ENCODE assay signal across 19 cellular contexts in genomic region chr12:109828754-109829511, GRCh38. TPM values are rescaled to one million over a fixed set of nuclear protein-coding genes. Genes with fewer than 3 reads are reported as not detected.
DNase-seq lines count a peak whose midpoint lies in the region; ATAC-seq and TF ChIP-seq lines count a peak whose summit lies in the region.
"Had no signal": no experiment of that assay in that cellular context is flagged by ENCODE, and none has a peak within 500 bp of the region (broad histone marks: within the 10 kb centered on the region; RNA-seq: fewer than 3 reads in every experiment).

No MANE protein-coding gene starts in this region.

- TF ChIP-seq CTCF in WTC11 (IDR thresholded peaks at IDR 0.05) (no peak), right lobe of liver (IDR thresholded peaks at IDR 0.05) (no peak), transverse colon (IDR thresholded peaks at IDR 0.05) (no peak)

- no peak overlapping the region for H3K4me3 Mint-ChIP-seq in WTC11
- no peak overlapping the region for H3K4me3 Mint-ChIP-seq in dendritic cell treated with granulocyte-macrophage colony-stimulating factor and Interleukin-4, amounts not matched to agents 40 ng/mL and 50 ng/mL, for 4 days

- in situ Hi-C loops in transverse colon (cut with MboI; ENCODE audit: low pct_ligation_motif_present in 1 of 4, low pct_unique_long_range_greater_than_20kb in 1 of 4, low sequenced_read_pairs in 3 of 4) = no loop called here
- in situ Hi-C loops in GM23248 (cut with MboI) = no loop called here

- H3K36me3 ChIP-seq in right lobe of liver (no peaks in the 10 kb centered on the region), subcutaneous abdominal adipose tissue (ENCODE audit: control insufficient read depth in 5 of 5, insufficient read depth in 5 of 5, low read length in 5 of 5) (no peaks in the 10 kb centered on the region), transverse colon (no peaks in the 10 kb centered on the region), GM23248 (ENCODE audit: low read depth) (no peaks in the 10 kb centered on the region)
- H3K36me3 ChIP-seq: SJCRH30 had no signal

- ATAC-seq in WTC11 (no peak), right lobe of liver (no peak), HG03432 (IDR thresholded peaks at IDR 0.05; ENCODE audit: unreplicated experiment) (no peak)

- no peaks in the 10 kb centered on the region for H3K9me3 Mint-ChIP-seq in WTC11
- no peaks in the 10 kb centered on the region for H3K9me3 Mint-ChIP-seq in dendritic cell treated with granulocyte-macrophage colony-stimulating factor and Interleukin-4, amounts not matched to agents 40 ng/mL and 50 ng/mL, for 4 days
- H3K9me3 Mint-ChIP-seq: CD4-positive, alpha-beta memory T cell had no signal

- TF ChIP-seq EP300 in transverse colon (IDR thresholded peaks at IDR 0.05; ENCODE audit: low read depth) = no peak

- TF ChIP-seq POLR2A in right lobe of liver (IDR thresholded peaks at IDR 0.05) = no peak
- no peak for TF ChIP-seq POLR2A in transverse colon (IDR thresholded peaks at IDR 0.05)

- peaks cover 6% of the 10 kb centered on the region for H3K4me1 Mint-ChIP-seq in WTC11
- peaks cover 53% of the 10 kb centered on the region for H3K4me1 Mint-ChIP-seq in dendritic cell treated with granulocyte-macrophage colony-stimulating factor and Interleukin-4, amounts not matched to agents 40 ng/mL and 50 ng/mL, for 4 days (ENCODE audit: low read depth)

- H3K79me2 ChIP-seq in GM23248 (ENCODE audit: insufficient read depth) = no peaks in the 10 kb centered on the region

- H3K9me3 ChIP-seq in right lobe of liver = no peaks in the 10 kb centered on the region
- no peaks in the 10 kb centered on the region for H3K9me3 ChIP-seq in subcutaneous abdominal adipose tissue (ENCODE audit: control insufficient read depth in 5 of 5, low read length in 5 of 5)
- no peaks in the 10 kb centered on the region for H3K9me3 ChIP-seq in transverse colon
- H3K9me3 ChIP-seq in GM23248 (ENCODE audit: low read depth) = no peaks in the 10 kb centered on the region
- H3K9me3 ChIP-seq: SJCRH30 had no signal

- H3K27me3 ChIP-seq in right lobe of liver (no peaks in the 10 kb centered on the region), subcutaneous abdominal adipose tissue (ENCODE audit: control insufficient read depth in 5 of 5, insufficient read depth in 4 of 5, low read length in 5 of 5) (peaks cover 11 to 25% (median 18%) of the 10 kb centered on the region in 5 donors), transverse colon (peaks cover 19% of the 10 kb centered on the region), GM23248 (replicated peaks; ENCODE audit: insufficient read depth) (no peaks in the 10 kb centered on the region)
- H3K27me3 ChIP-seq: SJCRH30 had no signal

- peak overlapping the region; percentile 34 to 75 (median 66) for H3K27ac ChIP-seq in right lobe of liver
- peak overlapping the region; percentile 39 for H3K27ac ChIP-seq in subcutaneous abdominal adipose tissue (ENCODE audit: low read depth, low read length)
- no peak overlapping the region for H3K27ac ChIP-seq in transverse colon
- no peak overlapping the region for H3K27ac ChIP-seq in GM23248
- H3K27ac ChIP-seq: KMS-11, PC-9, SJCRH30 had no signal

- H3K4me1 ChIP-seq in right lobe of liver = peaks cover 0 to 47% (median 11%) of the 10 kb centered on the region in 4 donors
- peaks cover 0 to 30% (median 8%) of the 10 kb centered on the region in 5 donors for H3K4me1 ChIP-seq in subcutaneous abdominal adipose tissue (ENCODE audit: control insufficient read depth in 5 of 5, insufficient read depth in 5 of 5, low read length in 5 of 5)
- H3K4me1 ChIP-seq in transverse colon = peaks cover 0 to 7% (median 5%) of the 10 kb centered on the region in 4 donors
- H3K4me1 ChIP-seq in GM23248 (ENCODE audit: insufficient read depth) = no peaks in the 10 kb centered on the region
- H3K4me1 ChIP-seq: SJCRH30 had no signal

- WGBS in right lobe of liver (ENCODE audit: insufficient coverage, low coverage, low lambda C conversion rate, missing lambda C conversion rate) = 50% methylated on average over 1 of the region's 3 CpGs
- WGBS in transverse colon (ENCODE audit: low coverage in 1 of 2), 2 donors = 57 to 64% methylated on average over 1 to 3 of the region's 3 CpGs
- WGBS in GM23248 (ENCODE audit: low coverage in 1 of 2, low lambda C conversion rate in 2 of 2, missing lambda C conversion rate in 2 of 2), 2 experiments = 60 to 74% methylated on average over 3 of the region's 3 CpGs

- H3K4me2 ChIP-seq in GM23248 (ENCODE audit: unreplicated experiment) = no peak overlapping the region
- H3K4me2 ChIP-seq: KMS-11, PC-9 had no signal

- no peak overlapping the region for H3K4me3 ChIP-seq in right lobe of liver
- H3K4me3 ChIP-seq in subcutaneous abdominal adipose tissue (ENCODE audit: low read depth in 1 of 5, low read length in 5 of 5) = no peak overlapping the region
- no peak overlapping the region for H3K4me3 ChIP-seq in transverse colon
- no peak overlapping the region for H3K4me3 ChIP-seq in GM23248
- H3K4me3 ChIP-seq: PC-9, SJCRH30 had no signal

- H3K36me3 Mint-ChIP-seq in WTC11 = no peaks in the 10 kb centered on the region
- no peaks in the 10 kb centered on the region for H3K36me3 Mint-ChIP-seq in dendritic cell treated with granulocyte-macrophage colony-stimulating factor and Interleukin-4, amounts not matched to agents 40 ng/mL and 50 ng/mL, for 4 days (ENCODE audit: low read depth)
- H3K36me3 Mint-ChIP-seq: CD4-positive, alpha-beta memory T cell had no signal

- intact Hi-C loops in dendritic cell treated with granulocyte-macrophage colony-stimulating factor and Interleukin-4, amounts not matched to agents 40 ng/mL and 50 ng/mL, for 4 days (cut with micrococcal nuclease) = no loop called here
- intact Hi-C loops in right lobe of liver (cut with DNase I) = no loop called here
- intact Hi-C loops in transverse colon (cut with DNase I; ENCODE audit: low total_unique reads) = no loop called here
- intact Hi-C loops in posterior vena cava (cut with DNase I) = no loop called here

- no peaks in the 10 kb centered on the region for H3F3A ChIP-seq in GM23248 (ENCODE audit: insufficient read depth)

- peaks cover 4% of the 10 kb centered on the region for H3K27me3 Mint-ChIP-seq in WTC11 (ENCODE audit: low read depth)
- peaks cover 24% of the 10 kb centered on the region for H3K27me3 Mint-ChIP-seq in dendritic cell treated with granulocyte-macrophage colony-stimulating factor and Interleukin-4, amounts not matched to agents 40 ng/mL and 50 ng/mL, for 4 days

- CTCF ChIA-PET in WTC11 (lab: Charles Lee) = interaction anchor here (0.9 to 2.6 kb wide), 5 partner anchors 13 to 24 kb away, joined by 4 to 19 read pairs (median 8); no protein-coding TSS in a partner anchor

- DNase-seq in WTC11 (ENCODE audit: low spot score) = no peak
- DNase-seq in right lobe of liver = no peak
- no peak for DNase-seq in transverse colon
- DNase-seq in GM23248 = no peak
- no peak for DNase-seq in posterior vena cava (ENCODE audit: low spot score)
- DNase-seq: CD4-positive, alpha-beta memory T cell; HCEC 1CT; NCI-H1048; NCI-H1436 treated with DMSO at 0.1 percent for 48 hours; NCI-H2029 treated with DMSO at 0.1 percent for 48 hours; NCI-H2171 treated with DMSO at 0.1 percent for 48 hours; NCI-H446 treated with DMSO at 0.1 percent for 48 hours; NCI-H748 treated with DMSO at 0.1 percent for 48 hours; PC-9; SJCRH30 had no signal

- no peak overlapping the region for H2AFZ ChIP-seq in GM23248
- H2AFZ ChIP-seq: PC-9 had no signal

- no peak overlapping the region for H3K27ac Mint-ChIP-seq in WTC11
- H3K27ac Mint-ChIP-seq in dendritic cell treated with granulocyte-macrophage colony-stimulating factor and Interleukin-4, amounts not matched to agents 40 ng/mL and 50 ng/mL, for 4 days = peak overlapping the region; percentile 75
- H3K27ac Mint-ChIP-seq: CD4-positive, alpha-beta memory T cell had no signal

- POLR2A ChIA-PET in WTC11 (lab: Charles Lee) = interaction anchor here (0.6 to 1.0 kb wide), 2 partner anchors 23 to 25 kb away, joined by 3 to 6 read pairs; no protein-coding TSS in a partner anchor

- H4K20me1 ChIP-seq in GM23248 (ENCODE audit: insufficient read depth) = no peaks in the 10 kb centered on the region

- no peaks in the 10 kb centered on the region for H3K9me2 ChIP-seq in GM23248 (ENCODE audit: insufficient read depth)

- H3K9ac ChIP-seq in subcutaneous abdominal adipose tissue (ENCODE audit: low read length in 5 of 5) (no peak overlapping the region), GM23248 (no peak overlapping the region)
- H3K9ac ChIP-seq: KMS-11 had no signal

TF ChIP-seq in WTC11, 78 proteins besides CTCF, POLR2A, EP300 and RAD21:
- no peak for TF ChIP-seq SOX15 (CRISPR knock-in tag; IDR thresholded peaks at IDR 0.05)
- TF ChIP-seq ZNF121 (CRISPR knock-in tag; IDR thresholded peaks at IDR 0.05) = peak; percentile 88; the same call in 1 of the 2 replicates

RNA-seq across cellular contexts. Expression of gene TRPV4, which starts 4.3 kb away (rescaled TPM):
- total RNA-seq in WTC11 (2021) (2.9 to 5.4 TPM (median 5.1 TPM) in 3 replicates), right lobe of liver (10 to 100 TPM in 1 of 6 experiments, 1 to 10 TPM in 5; 5.3 to 10.3 (median 6.7) TPM), transverse colon (under 1 TPM in 1 of 4 donors, not detected in 3; 0.27 TPM), posterior vena cava (1 to 10 TPM; 1.1 to 2.0 TPM)
- total RNA-seq in GM23248 (2014; rRNA removed; shearing (Covaris generic)) = 0.65 and 1.6 TPM in 2 replicates
- polyA plus RNA-seq in GM23248 (2016; fragmentation: Nextera tagmentation; extraction: Ambion mirVana) = 2.6 and 2.9 TPM in 2 replicates
- polyA plus RNA-seq: CD4-positive, alpha-beta memory T cell had no signal

RNA-seq across cellular contexts. Expression of gene GLTP, which starts 51.4 kb away (rescaled TPM):
- total RNA-seq in WTC11 (2021) (21.6 to 25.8 TPM (median 22.8 TPM) in 3 replicates), right lobe of liver (10 to 100 TPM in 5 of 6 experiments, 1 to 10 TPM in 1; 9.8 to 20.8 (median 13.6) TPM), transverse colon (100 to 1,000 TPM in 3 of 4 donors, 10 to 100 TPM in 1; 35.6 to 287 (median 167) TPM), posterior vena cava (10 to 100 TPM; 34.9 to 36.4 TPM)
- total RNA-seq in GM23248 (2014; rRNA removed; shearing (Covaris generic)) = 62.2 and 96.5 TPM in 2 replicates
- polyA plus RNA-seq in GM23248 (2016; fragmentation: Nextera tagmentation; extraction: Ambion mirVana) = 92.8 and 96.0 TPM in 2 replicates

Comparison
In these comparisons a context has a peak if more than half of its experiments do, and no peak if none do; other contexts are left out.
1. H3K27ac ChIP-seq: peak in right lobe of liver (3 of 3) and subcutaneous abdominal adipose tissue (single experiment); none in transverse colon (0 of 4) and GM23248 (single experiment).